In genomic region chr12:48160807-48161206, GRCh38 we compare ENCODE assay signal across 15 cellular contexts. TPM values are rescaled to one million over a fixed set of nuclear protein-coding genes. Genes with fewer than 3 reads are reported as not detected.
DNase-seq lines count a peak whose midpoint lies in the region; ATAC-seq and TF ChIP-seq lines count a peak whose summit lies in the region.
"Had no signal": no experiment of that assay in that cellular context is flagged by ENCODE, and none has a peak within 500 bp of the region (broad histone marks: within the 10 kb centered on the region; RNA-seq: fewer than 3 reads in every experiment).

No MANE protein-coding gene starts in this region.

- H3K9me3 ChIP-seq in thyroid gland (no peaks in the 10 kb centered on the region), osteoblast (ENCODE audit: low read depth, low read length) (no peaks in the 10 kb centered on the region), suprapubic skin (no peaks in the 10 kb centered on the region)

- DNase-seq in left cardiac atrium (peak; percentile 48), left ventricle myocardium superior (no peak), NOMO-1 (lab: John Stamatoyannopoulos, UW; ENCODE audit: unreplicated experiment in 2 of 2) (peak; percentile 68 to 70), dermis blood vessel endothelial cell (peak; percentile 39), thyroid gland (peak; percentile 61 to 76), left lobe of liver (ENCODE audit: low spot score) (no peak), osteoblast (ENCODE audit: insufficient read length, low spot score, missing footprints) (no peak), suprapubic skin (ENCODE audit: low spot score in 2 of 2) (no peak)
- DNase-seq: activated CD8-positive, alpha-beta T cell treated with anti-CD3 and anti-CD28 coated beads for 36 hours; effector CD4-positive, alpha-beta T cell; NCI-H1092 treated with DMSO at 0.1 percent for 48 hours; NCI-H2227 treated with DMSO at 0.1 percent for 48 hours; T1000 had no signal

- H3K27me3 ChIP-seq in thyroid gland: no peaks in the 10 kb centered on the region
- peaks cover 9% of the 10 kb centered on the region for H3K27me3 ChIP-seq in osteoblast (ENCODE audit: insufficient read depth, low read length)
- no peaks in the 10 kb centered on the region for H3K27me3 ChIP-seq in suprapubic skin

- H3K36me3 ChIP-seq in thyroid gland (no peaks in the 10 kb centered on the region), osteoblast (ENCODE audit: insufficient read depth, low read length) (no peaks in the 10 kb centered on the region), suprapubic skin (no peaks in the 10 kb centered on the region)

- TF ChIP-seq EP300 in suprapubic skin (IDR thresholded peaks at IDR 0.05): no peak

- H3K4me2 ChIP-seq in osteoblast (ENCODE audit: insufficient read depth, low read length): no peak overlapping the region

- H3K4me1 ChIP-seq in thyroid gland (peaks cover 7 to 8% of the 10 kb centered on the region in 2 donors), osteoblast (ENCODE audit: insufficient read depth, low read length) (peaks cover 11% of the 10 kb centered on the region), suprapubic skin (peaks cover 14% of the 10 kb centered on the region)

- TF ChIP-seq POLR2A in thyroid gland (IDR thresholded peaks at IDR 0.05) (no peak), suprapubic skin (IDR thresholded peaks at IDR 0.05) (no peak)

- H3K79me2 ChIP-seq in osteoblast (ENCODE audit: insufficient read depth, low read length): peaks cover 15% of the 10 kb centered on the region

- ATAC-seq in left cardiac atrium (peak in 1 of 2 donors; percentile 20), left ventricle myocardium superior (no peak), left lobe of liver (no peak)
- ATAC-seq: activated CD8-positive, alpha-beta T cell treated with anti-CD3 and anti-CD28 coated beads for 36 hours; Panc1 had no signal

- no peak overlapping the region for H3K27ac ChIP-seq in thyroid gland
- no peak overlapping the region for H3K27ac ChIP-seq in osteoblast (ENCODE audit: low read depth, low read length)
- no peak overlapping the region for H3K27ac ChIP-seq in suprapubic skin

- no peak overlapping the region for H2AFZ ChIP-seq in osteoblast (ENCODE audit: low read length)

- WGBS in thyroid gland, 2 donors: 48 to 59% methylated on average over 2 of the region's 2 CpGs
- WGBS in suprapubic skin: 50% methylated on average over 2 of the region's 2 CpGs

- no peak for TF ChIP-seq CTCF in thyroid gland (IDR thresholded peaks at IDR 0.05)
- TF ChIP-seq CTCF in osteoblast (IDR thresholded peaks at IDR 0.05; ENCODE audit: extremely low read depth, low read depth, low read length): no peak
- no peak for TF ChIP-seq CTCF in suprapubic skin (IDR thresholded peaks at IDR 0.05)

- intact Hi-C loops in left cardiac atrium (cut with DNase I) (no loop called here), left ventricle myocardium superior (cut with micrococcal nuclease) (no loop called here), thyroid gland (cut with DNase I) (loop anchor here (10.0 kb wide), 1 partner anchor 196 kb away; the partner anchor contains the start of gene TMEM106C)

- peaks cover 2% of the 10 kb centered on the region for H4K20me1 ChIP-seq in osteoblast (ENCODE audit: insufficient read depth, low read length)

- H3K4me3 ChIP-seq in thyroid gland (replicated peaks in 1 of 3) (no peak overlapping the region), osteoblast (ENCODE audit: insufficient read depth, low read length) (no peak overlapping the region), suprapubic skin (no peak overlapping the region)

RNA-seq across cellular contexts. Expression of gene ASB8, which starts 3.5 kb away (rescaled TPM):
- total RNA-seq in left cardiac atrium (10 to 100 TPM; 47.3 to 50.0 TPM), left ventricle myocardium superior (89.0 TPM), dermis blood vessel endothelial cell (18.2 and 24.0 TPM in 2 replicates), thyroid gland (10 to 100 TPM; 28.9 to 70.6 (median 33.4) TPM), left lobe of liver (24.7 TPM), osteoblast (35.5 and 35.9 TPM in 2 replicates), suprapubic skin (10 to 100 TPM; 19.8 to 49.4 (median 23.6) TPM)

RNA-seq across cellular contexts. Expression of gene CCDC184, which starts 22.6 kb away (rescaled TPM):
- total RNA-seq in left cardiac atrium: 1 to 10 TPM; 1.2 to 1.4 TPM
- 1.1 TPM for total RNA-seq in left ventricle myocardium superior
- total RNA-seq in dermis blood vessel endothelial cell: 0.05 TPM in 1 of 2 replicates, not detected in the other
- under 1 TPM in 2 of 4 donors, not detected in 2; 0.44 to 0.54 TPM for total RNA-seq in thyroid gland
- not detected for total RNA-seq in left lobe of liver
- under 0.01 TPM in 1 of 2 replicates, not detected in the other for total RNA-seq in osteoblast
- under 1 TPM; 0.19 to 0.83 (median 0.60) TPM for total RNA-seq in suprapubic skin

RNA-seq across cellular contexts. Expression of gene PFKM, which starts 41.6 kb away (rescaled TPM):
- 100 to 1,000 TPM; 202 to 260 TPM for total RNA-seq in left cardiac atrium
- total RNA-seq in left ventricle myocardium superior: 703 TPM
- 57.0 and 70.2 TPM in 2 replicates for total RNA-seq in dermis blood vessel endothelial cell
- 10 to 100 TPM; 36.1 to 66.7 (median 49.2) TPM for total RNA-seq in thyroid gland
- 5.4 TPM for total RNA-seq in left lobe of liver
- total RNA-seq in osteoblast: 64.8 and 81.0 TPM in 2 replicates
- 10 to 100 TPM; 20.4 to 31.2 (median 27.7) TPM for total RNA-seq in suprapubic skin

RNA-seq across cellular contexts. Expression of gene OR10AD1, which starts 42.3 kb away (rescaled TPM):
- total RNA-seq in left cardiac atrium (not detected), left ventricle myocardium superior (not detected), dermis blood vessel endothelial cell (0.09 TPM in 1 of 2 replicates, not detected in the other), thyroid gland (not detected), left lobe of liver (not detected), osteoblast (not detected in 2 replicates), suprapubic skin (not detected)
- total RNA-seq: activated CD8-positive, alpha-beta T cell treated with anti-CD3 and anti-CD28 coated beads for 36 hours; activated T-helper 2 cell treated with anti-CD3 and anti-CD28 coated beads, Interferon-gamma antibody, Interleukin-2, Interleukin-4, amounts not matched to agents 10 μg/mL and 5 μg/mL and 100 μg/mL, durations not matched to agents 14 hours and 24 hours and 36 hours had no signal

RNA-seq across cellular contexts. Expression of gene SENP1, which starts 54.9 kb away (rescaled TPM):
- total RNA-seq in left cardiac atrium (10 to 100 TPM in 1 of 2 donors, 1 to 10 TPM in 1; 7.2 to 10.7 TPM), left ventricle myocardium superior (7.6 TPM), dermis blood vessel endothelial cell (15.1 and 15.7 TPM in 2 replicates), thyroid gland (10 to 100 TPM; 20.6 to 58.8 (median 24.5) TPM), left lobe of liver (3.9 TPM), osteoblast (23.9 and 27.4 TPM in 2 replicates), suprapubic skin (10 to 100 TPM; 13.5 to 25.5 (median 20.0) TPM)

Comparison
In these comparisons a context has a peak if more than half of its experiments do, and no peak if none do; other contexts are left out.
1. DNase-seq: peak in left cardiac atrium (single experiment), NOMO-1 (2 of 2), dermis blood vessel endothelial cell (single experiment) and thyroid gland (2 of 2); none in left ventricle myocardium superior (single experiment), left lobe of liver (single experiment), osteoblast (single experiment) and suprapubic skin (0 of 2).